Comparison of ENCODE assay signal across 8 cellular contexts in genomic region chr2:85924522-85924921, GRCh38. TPM values are rescaled to one million over a fixed set of nuclear protein-coding genes. Genes with fewer than 3 reads are reported as not detected.
DNase-seq lines count a peak whose midpoint lies in the region; ATAC-seq, FAIRE-seq and TF ChIP-seq lines count a peak whose summit lies in the region.
"Had no signal": no experiment of that assay in that cellular context is flagged by ENCODE, and none has a peak within 500 bp of the region (broad histone marks: within the 10 kb centered on the region; RNA-seq: fewer than 3 reads in every experiment).

No MANE protein-coding gene starts in this region.

- intact Hi-C loops in K562 (cut with micrococcal nuclease), result no loop called here

- POLR2A ChIA-PET in K562 (lab: Yijun Ruan, JAX), result no interaction called here

- WGBS in K562 (ENCODE audit: insufficient coverage, low coverage, missing lambda C conversion rate), result 10% methylated on average over 3 of the region's 4 CpGs

- H3K27me3 Mint-ChIP-seq in HFFc6 (ENCODE audit: insufficient read depth), result peaks cover 2% of the 10 kb centered on the region; the same call in 1 of the 2 replicates

- in situ Hi-C loops in K562 (cut with MboI), result no loop called here

- H3K27me3 ChIP-seq in K562 (ENCODE audit: control insufficient read depth in 2 of 2, insufficient read depth in 2 of 2, low read length in 2 of 2), result no peaks in the 10 kb centered on the region; a peak in 1 of 5 replicates

- peaks cover 9 to 18% of the 10 kb centered on the region in 2 experiments for H3K4me1 ChIP-seq in K562 (replicated peaks in 1 of 2; ENCODE audit: control insufficient read depth in 2 of 2, insufficient read depth in 2 of 2, low read length in 2 of 2)

- H3K9me1 ChIP-seq in K562 (ENCODE audit: control insufficient read depth, insufficient read depth, low read length), result no peaks in the 10 kb centered on the region

- no peak overlapping the region for H3K4me3 ChIP-seq in K562

- H4K20me1 ChIP-seq in K562 (replicated peaks; ENCODE audit: control insufficient read depth, insufficient read depth, low read length), result no peaks in the 10 kb centered on the region

- H3K4me3 Mint-ChIP-seq in HFFc6, result no peak overlapping the region

- peaks cover 37% of the 10 kb centered on the region for H3K4me1 Mint-ChIP-seq in HFFc6 (ENCODE audit: low read depth)

- no peak for TF ChIP-seq RAD21 in K562 (CRISPR knock-in tag; conservative IDR thresholded peaks at IDR 0.05 in 1 of 2, IDR thresholded peaks at IDR 0.05 in 1 of 2)

- peak; percentile 57 for DNase-seq in HFFc6
- DNase-seq in K562 (ENCODE audit: extremely low read depth in 1 of 4, low spot score in 3 of 4), result no peak
- peak; percentile 56 to 57 for DNase-seq in hippocampal formation (lab: John Stamatoyannopoulos, UW)
- DNase-seq: NCI-H446 treated with DMSO at 0.1 percent for 48 hours had no signal

- no TSS peak for BruUV-seq in K562 (replicated peaks; lab: Mats Ljungman, UMichigan)

- no peak for TF ChIP-seq POLR2A in K562 (conservative IDR thresholded peaks at IDR 0.05)

- H3K27ac ChIP-seq in K562 (ENCODE audit: extremely low read depth, low read depth, low read length) (no peak overlapping the region), temporal lobe (ENCODE audit: low read depth, low read length) (peak overlapping the region; percentile 97)

- H3K9ac ChIP-seq in K562 (ENCODE audit: insufficient read depth in 1 of 2, low read depth in 2 of 2, low read length in 2 of 2), result no peak overlapping the region

- H3K27ac Mint-ChIP-seq in HFFc6, result no peak overlapping the region; the same call in 1 of the 2 replicates

- ATAC-seq in K562 (no peak), HG02981 (IDR thresholded peaks at IDR 0.05; ENCODE audit: unreplicated experiment) (no peak), HG03521 (IDR thresholded peaks at IDR 0.05; ENCODE audit: unreplicated experiment) (no peak), HG02623 (IDR thresholded peaks at IDR 0.05; ENCODE audit: unreplicated experiment) (no peak)

- TF ChIP-seq CTCF in HFFc6 (IDR thresholded peaks at IDR 0.05), result no peak
- TF ChIP-seq CTCF in K562 (IDR thresholded peaks at IDR 0.05 in 2 of 3, conservative IDR thresholded peaks at IDR 0.05 in 1 of 3; ENCODE audit: insufficient read depth in 2 of 3, low read depth in 1 of 3, low read length in 3 of 3), result no peak

- H2AFZ ChIP-seq in K562 (ENCODE audit: low read depth, low read length), result peak overlapping the region; percentile 36

- H3K36me3 ChIP-seq in K562 (ENCODE audit: control insufficient read depth, insufficient read depth, low read length), result no peaks in the 10 kb centered on the region

- CTCF ChIA-PET in K562 (lab: Yijun Ruan, JAX; ENCODE audit: low intra/inter-chr PET ratio), result no interaction called here

- no peaks in the 10 kb centered on the region; the same call in 1 of the 2 replicates for H3K9me3 Mint-ChIP-seq in HFFc6

- no peak for FAIRE-seq in K562 (lab: Jason Lieb, UNC)

- H3K9me3 ChIP-seq in K562 (replicated peaks; ENCODE audit: control insufficient read depth, insufficient read depth, low read depth, low read length), result no peaks in the 10 kb centered on the region

- no peaks in the 10 kb centered on the region for H3K79me2 ChIP-seq in K562 (ENCODE audit: control insufficient read depth, insufficient read depth, low read length)

- H3K4me2 ChIP-seq in K562 (ENCODE audit: insufficient read depth, low read length), result no peak overlapping the region

- no peaks in the 10 kb centered on the region for H3K36me3 Mint-ChIP-seq in HFFc6 (ENCODE audit: low read depth)

- no peak for TF ChIP-seq EP300 in K562 (IDR thresholded peaks at IDR 0.05; ENCODE audit: low read length)

TF ChIP-seq in K562, 482 proteins besides CTCF, POLR2A, EP300 and RAD21 (continues in another document):
- TF ChIP-seq SMARCC2 (IDR thresholded peaks at IDR 0.05; ENCODE audit: low read depth), result no peak
- no peak for TF ChIP-seq POLR2AphosphoS5 (IDR thresholded peaks at IDR 0.05; ENCODE audit: control insufficient read depth, insufficient read depth, low read depth, low read length)
- TF ChIP-seq FOXA1 (IDR thresholded peaks at IDR 0.05; ENCODE audit: borderline replicate concordance), result no peak
- no peak for TF ChIP-seq STAG1 (CRISPR knock-in tag; IDR thresholded peaks at IDR 0.05; ENCODE audit: borderline replicate concordance)
- TF ChIP-seq ZFPM2 (CRISPR knock-in tag; IDR thresholded peaks at IDR 0.05), result no peak
- no peak for TF ChIP-seq SMAD1 (IDR thresholded peaks at IDR 0.05; ENCODE audit: low read depth, low read length, partially characterized antibody)
- TF ChIP-seq ZNF699 (CRISPR knock-in tag; IDR thresholded peaks at IDR 0.05; ENCODE audit: insufficient replicate concordance), result no peak
- TF ChIP-seq FOXO4 (CRISPR knock-in tag; IDR thresholded peaks at IDR 0.05), result no peak
- TF ChIP-seq PKNOX1 (IDR thresholded peaks at IDR 0.05), result no peak
- no peak for TF ChIP-seq IFI16 (CRISPR knock-in tag; IDR thresholded peaks at IDR 0.05)
- TF ChIP-seq EZH2 (IDR thresholded peaks at IDR 0.05; ENCODE audit: borderline replicate concordance, low read depth, low read length), result no peak
- no peak for TF ChIP-seq FOXM1 (IDR thresholded peaks at IDR 0.05; ENCODE audit: low read depth)
- no peak for TF ChIP-seq FOXM1 (CRISPR knock-in tag; IDR thresholded peaks at IDR 0.05; ENCODE audit: low read depth)
- no peak for TF ChIP-seq POLR2H (tag; IDR thresholded peaks at IDR 0.05; ENCODE audit: low read depth)
- no peak for TF ChIP-seq PML (IDR thresholded peaks at IDR 0.05; ENCODE audit: low read length)
- TF ChIP-seq ATF3 (IDR thresholded peaks at IDR 0.05), result no peak
- no peak for TF ChIP-seq ATF3 (CRISPR knock-in tag; conservative IDR thresholded peaks at IDR 0.05)
- no peak for TF ChIP-seq KDM2B (CRISPR knock-in tag; IDR thresholded peaks at IDR 0.05)

RNA-seq across cellular contexts. Expression of gene ST3GAL5, which starts 35.7 kb away (rescaled TPM):
- 10 to 100 TPM; 12.7 to 17.4 (median 15.2) TPM for total RNA-seq in HFFc6 (2021; fragmentation: NEBNext Ultra II Directional; extraction: Animal tissue kit (Norgen Biotek cat#: 25700))
- 39.5 and 67.1 TPM in 2 replicates for total RNA-seq in K562 (2011; cell fraction: chromatin; rRNA removed; ENCODE audit: low replicate concordance)
- total RNA-seq in K562 (2011; cell fraction: nucleolus; rRNA removed), result 22.7 and 28.6 TPM in 2 replicates
- 36.4 and 54.3 TPM in 2 replicates for total RNA-seq in K562 (2011; cell fraction: nucleoplasm; rRNA removed)
- total RNA-seq in K562 (2014; rRNA removed) (4.1 and 6.3 TPM in 2 replicates), K562 (2014; rRNA removed; fragmentation: Illumina TruSeq; extraction: Trizol) (4.4 and 4.9 TPM in 2 replicates), K562 (2015; rRNA removed; fragmentation: Illumina TruSeq; extraction: Trizol) (2.9 and 3.6 TPM in 2 replicates), K562 (2021) (4.0 and 4.2 TPM in 2 replicates), temporal lobe (26.6 TPM)
- polyA plus RNA-seq in K562 (2011; rRNA removed) (7.9 and 10.0 TPM in 2 replicates), K562 (2014; fragmentation: Illumina TruSeq; extraction: Trizol) (3.5 and 4.1 TPM in 2 replicates), K562 (2014; fragmentation: Nextera tagmentation; extraction: Ambion mirVana) (1 to 10 TPM; 1.6 to 1.8 TPM), K562 (2014; rRNA removed) (3.1 and 4.4 TPM in 2 replicates)
- polyA plus RNA-seq in K562 (2011; cell fraction: cytosol; rRNA removed), result 2.8 and 4.2 TPM in 2 replicates
- polyA plus RNA-seq in K562 (2011; cell fraction: nucleus; rRNA removed), result 7.7 and 8.6 TPM in 2 replicates
- 2.7 and 8.7 TPM in 2 replicates for polyA plus RNA-seq in K562 (2012)
- polyA minus RNA-seq in K562 (2011; rRNA and poly(A)+ RNA removed), result 11.3 and 14.3 TPM in 2 replicates
- polyA minus RNA-seq in K562 (2011; cell fraction: cytosol; rRNA and poly(A)+ RNA removed), result 2.3 and 3.1 TPM in 2 replicates
- polyA minus RNA-seq in K562 (2011; cell fraction: nucleus; rRNA and poly(A)+ RNA removed), result 6.5 and 12.1 TPM in 2 replicates

Comparison
In these comparisons a context has a peak if more than half of its experiments do, and no peak if none do; other contexts are left out.
1. DNase-seq: peak in HFFc6 (single experiment) and hippocampal formation (2 of 2); none in K562 (0 of 4).